ENCODE assay signal across 18 cellular contexts in the genomic region with DNA sequence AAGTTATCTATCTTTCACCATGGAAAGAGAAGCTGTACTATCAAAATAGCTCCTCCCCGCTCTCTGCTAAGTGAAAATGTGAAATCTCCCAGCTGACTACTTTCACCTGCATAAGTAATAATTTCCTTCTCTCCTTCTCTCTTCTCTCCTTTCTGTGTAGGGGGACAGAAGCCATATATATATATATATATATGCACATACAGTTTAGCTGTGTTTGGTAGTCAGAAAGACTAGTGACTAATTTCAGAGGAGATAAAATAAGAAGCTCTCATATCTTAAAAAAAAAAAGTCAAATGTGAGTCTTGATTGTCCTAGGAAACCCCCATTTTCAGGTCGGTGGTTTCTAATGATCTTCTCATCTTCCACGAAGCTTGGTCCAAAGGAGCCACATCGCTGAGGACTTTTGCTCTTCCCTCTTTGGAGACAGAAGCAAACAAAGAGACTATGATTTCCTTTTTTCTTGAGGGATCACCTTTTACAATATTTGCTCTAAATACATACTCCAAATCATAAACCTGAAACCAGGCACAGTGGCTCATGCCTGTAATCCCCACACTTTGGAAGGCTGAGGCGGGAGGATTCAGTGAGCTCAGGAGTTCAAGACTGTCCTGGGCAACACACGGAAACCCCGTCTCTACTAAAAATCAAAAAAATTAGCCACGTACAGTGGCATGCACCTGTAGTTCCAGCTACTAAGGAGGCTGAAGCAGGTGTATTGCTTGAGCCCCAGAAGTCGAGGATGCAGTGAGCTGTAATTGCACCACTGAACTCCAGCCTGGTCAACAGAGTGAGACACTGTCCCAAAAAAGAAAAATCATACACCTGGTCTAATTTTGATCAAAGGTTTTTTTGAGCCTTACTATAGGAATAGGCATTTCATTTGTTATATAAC. TPM values are rescaled to one million over a fixed set of nuclear protein-coding genes. Genes with fewer than 3 reads are reported as not detected.
DNase-seq lines count a peak whose midpoint lies in the region; ATAC-seq, FAIRE-seq and TF ChIP-seq lines count a peak whose summit lies in the region.
"Had no signal": no experiment of that assay in that cellular context is flagged by ENCODE, and none has a peak within 500 bp of the region (broad histone marks: within the 10 kb centered on the region; RNA-seq: fewer than 3 reads in every experiment).

No MANE protein-coding gene starts in this region.

- H3K36me3 ChIP-seq in mucosa of descending colon (ENCODE audit: low read depth) = no peaks in the 10 kb centered on the region

- TF ChIP-seq CTCF in mucosa of descending colon (IDR thresholded peaks at IDR 0.05) (no peak), dorsolateral prefrontal cortex (IDR thresholded peaks at IDR 0.05 in 54 of 56, conservative IDR thresholded peaks at IDR 0.05 in 2 of 56; ENCODE audit: low read depth in 1 of 56, partially characterized antibody in 56 of 56) (no peak)

- H3K36me3 Mint-ChIP-seq in activated CD8-positive, alpha-beta memory T cell treated with anti-CD3 and anti-CD28 coated beads, Interleukin-2, amount 10 ng/mL, durations not matched to agents 7 days and 5 days = no peaks in the 10 kb centered on the region
- peaks cover 6% of the 10 kb centered on the region for H3K36me3 Mint-ChIP-seq in activated T-helper 17 cell treated with anti-CD3 and anti-CD28 coated beads, Interleukin-2, amount 50 U/mL, for 72 hours (ENCODE audit: low read depth)

- peak; percentile 82 for FAIRE-seq in GM19239 (lab: Jason Lieb, UNC)
- FAIRE-seq: urothelium cell line had no signal

- H3K4me3 Mint-ChIP-seq in activated CD8-positive, alpha-beta memory T cell treated with anti-CD3 and anti-CD28 coated beads, Interleukin-2, amount 10 ng/mL, durations not matched to agents 7 days and 5 days = no peak overlapping the region
- peak overlapping the region; percentile 27 for H3K4me3 Mint-ChIP-seq in activated T-helper 17 cell treated with anti-CD3 and anti-CD28 coated beads, Interleukin-2, amount 50 U/mL, for 72 hours

- no peaks in the 10 kb centered on the region for H3K27me3 ChIP-seq in dorsolateral prefrontal cortex
- H3K27me3 ChIP-seq: body of pancreas had no signal

- H3K27me3 Mint-ChIP-seq in activated CD8-positive, alpha-beta memory T cell treated with anti-CD3 and anti-CD28 coated beads, Interleukin-2, amount 10 ng/mL, durations not matched to agents 7 days and 5 days = peaks cover 4% of the 10 kb centered on the region
- peaks cover 3% of the 10 kb centered on the region for H3K27me3 Mint-ChIP-seq in activated T-helper 17 cell treated with anti-CD3 and anti-CD28 coated beads, Interleukin-2, amount 50 U/mL, for 72 hours

- CTCF ChIA-PET in activated CD8-positive, alpha-beta memory T cell treated with anti-CD3 and anti-CD28 coated beads, Interleukin-2, amount 10 ng/mL, durations not matched to agents 7 days and 5 days (lab: Charles Lee) = interaction anchor here (1.0 to 1.6 kb wide), 4 partner anchors 9 to 214 kb away, joined by 3 to 7 read pairs (median 5); no protein-coding TSS in a partner anchor

- no peak overlapping the region for H3K4me3 ChIP-seq in mucosa of descending colon
- H3K4me3 ChIP-seq in dorsolateral prefrontal cortex = no peak overlapping the region
- H3K4me3 ChIP-seq: body of pancreas, skin epidermis had no signal

- intact Hi-C loops in mucosa of descending colon (cut with DNase I, micrococcal nuclease) = no loop called here
- intact Hi-C loops in dorsolateral prefrontal cortex (cut with DNase I) = no loop called here

- peak overlapping the region in 3 of 59 donors; percentile 8 to 26 (median 11) for H3K27ac ChIP-seq in dorsolateral prefrontal cortex
- H3K27ac ChIP-seq: body of pancreas had no signal

- H3K4me1 Mint-ChIP-seq in activated CD8-positive, alpha-beta memory T cell treated with anti-CD3 and anti-CD28 coated beads, Interleukin-2, amount 10 ng/mL, durations not matched to agents 7 days and 5 days = peaks cover 19% of the 10 kb centered on the region
- H3K4me1 Mint-ChIP-seq in activated T-helper 17 cell treated with anti-CD3 and anti-CD28 coated beads, Interleukin-2, amount 50 U/mL, for 72 hours = peaks cover 8% of the 10 kb centered on the region

- H3K27ac Mint-ChIP-seq in activated CD8-positive, alpha-beta memory T cell treated with anti-CD3 and anti-CD28 coated beads, Interleukin-2, amount 10 ng/mL, durations not matched to agents 7 days and 5 days = no peak overlapping the region
- peak overlapping the region; percentile 75 for H3K27ac Mint-ChIP-seq in activated T-helper 17 cell treated with anti-CD3 and anti-CD28 coated beads, Interleukin-2, amount 50 U/mL, for 72 hours

- H3K9me3 Mint-ChIP-seq in activated CD8-positive, alpha-beta memory T cell treated with anti-CD3 and anti-CD28 coated beads, Interleukin-2, amount 10 ng/mL, durations not matched to agents 7 days and 5 days (ENCODE audit: low read depth) = no peaks in the 10 kb centered on the region
- no peaks in the 10 kb centered on the region for H3K9me3 Mint-ChIP-seq in activated T-helper 17 cell treated with anti-CD3 and anti-CD28 coated beads, Interleukin-2, amount 50 U/mL, for 72 hours

- H3K4me1 ChIP-seq in mucosa of descending colon (ENCODE audit: low read depth) = no peaks in the 10 kb centered on the region
- H3K4me1 ChIP-seq: body of pancreas had no signal

- no peak for DNase-seq in activated CD8-positive, alpha-beta memory T cell treated with anti-CD3 and anti-CD28 coated beads, Interleukin-2, amount 10 ng/mL, durations not matched to agents 7 days and 5 days
- DNase-seq in activated CD8-positive, alpha-beta memory T cell treated with anti-CD3 and anti-CD28 coated beads for 24 hours = no peak
- DNase-seq in GM19239 (ENCODE audit: insufficient read length, low spot score) (no peak), mucosa of descending colon (no peak), NCI-H187 (lab: John Stamatoyannopoulos, UW) (no peak), dorsolateral prefrontal cortex (no peak)
- DNase-seq: activated effector memory CD4-positive, alpha-beta T cell treated with Interleukin-2 at 50 U/mL for 16 hours; dermis blood vessel endothelial cell; GDM1; kidney glomerular epithelial cell; NCI-H1417 treated with DMSO at 0.1 percent for 48 hours; NCI-H226; SHP77 had no signal

- ATAC-seq in activated CD8-positive, alpha-beta memory T cell treated with anti-CD3 and anti-CD28 coated beads, Interleukin-2, amount 10 ng/mL, durations not matched to agents 7 days and 5 days = peak; percentile 18
- ATAC-seq in activated T-helper 17 cell treated with anti-CD3 and anti-CD28 coated beads, Interleukin-2, amount 50 U/mL, for 72 hours (replicated peaks) = peak; percentile 68
- ATAC-seq in mucosa of descending colon (peak; percentile 30), GM21737 (IDR thresholded peaks at IDR 0.05; ENCODE audit: unreplicated experiment) (no peak)
- ATAC-seq: body of pancreas had no signal

- no peaks in the 10 kb centered on the region for H3K9me3 ChIP-seq in mucosa of descending colon
- H3K9me3 ChIP-seq: body of pancreas had no signal

RNA-seq across cellular contexts. Expression of a gene that starts 30.8 kb away (rescaled TPM):
- total RNA-seq in activated CD8-positive, alpha-beta memory T cell treated with anti-CD3 and anti-CD28 coated beads, Interleukin-2, amount 10 ng/mL, durations not matched to agents 7 days and 5 days = 100 to 1,000 TPM; 196 to 263 TPM
- 100 to 1,000 TPM; 190 to 266 TPM for total RNA-seq in activated T-helper 17 cell treated with anti-CD3 and anti-CD28 coated beads, Interleukin-2, amount 50 U/mL, for 72 hours
- 100 to 1,000 TPM; 185 to 239 (median 211) TPM for total RNA-seq in mucosa of descending colon
- total RNA-seq in dorsolateral prefrontal cortex = 100 to 1,000 TPM in 108 of 120 experiments, 10 to 100 TPM in 12; 73.4 to 149 (median 121) TPM

RNA-seq across cellular contexts. Expression of a gene that starts 45.6 kb away (rescaled TPM):
- total RNA-seq in activated CD8-positive, alpha-beta memory T cell treated with anti-CD3 and anti-CD28 coated beads, Interleukin-2, amount 10 ng/mL, durations not matched to agents 7 days and 5 days = 1 to 10 TPM; 4.6 to 4.7 TPM
- 1 to 10 TPM; 4.6 to 6.8 TPM for total RNA-seq in activated T-helper 17 cell treated with anti-CD3 and anti-CD28 coated beads, Interleukin-2, amount 50 U/mL, for 72 hours
- total RNA-seq in mucosa of descending colon = 1 to 10 TPM; 4.7 to 9.8 (median 7.4) TPM
- 10 to 100 TPM; 10.4 to 26.5 (median 18.4) TPM for total RNA-seq in dorsolateral prefrontal cortex

RNA-seq across cellular contexts. Expression of a gene that starts 46.0 kb away (rescaled TPM):
- 10 to 100 TPM; 55.1 to 66.3 TPM for total RNA-seq in activated CD8-positive, alpha-beta memory T cell treated with anti-CD3 and anti-CD28 coated beads, Interleukin-2, amount 10 ng/mL, durations not matched to agents 7 days and 5 days
- 10 to 100 TPM; 55.9 to 62.0 TPM for total RNA-seq in activated T-helper 17 cell treated with anti-CD3 and anti-CD28 coated beads, Interleukin-2, amount 50 U/mL, for 72 hours
- total RNA-seq in mucosa of descending colon (100 to 1,000 TPM in 2 of 3 donors, 10 to 100 TPM in 1; 74.1 to 109 (median 100) TPM), dorsolateral prefrontal cortex (10 to 100 TPM; 43.3 to 95.3 (median 62.7) TPM)
